ENCODE assay signal across 1 cellular context in the genomic region with DNA sequence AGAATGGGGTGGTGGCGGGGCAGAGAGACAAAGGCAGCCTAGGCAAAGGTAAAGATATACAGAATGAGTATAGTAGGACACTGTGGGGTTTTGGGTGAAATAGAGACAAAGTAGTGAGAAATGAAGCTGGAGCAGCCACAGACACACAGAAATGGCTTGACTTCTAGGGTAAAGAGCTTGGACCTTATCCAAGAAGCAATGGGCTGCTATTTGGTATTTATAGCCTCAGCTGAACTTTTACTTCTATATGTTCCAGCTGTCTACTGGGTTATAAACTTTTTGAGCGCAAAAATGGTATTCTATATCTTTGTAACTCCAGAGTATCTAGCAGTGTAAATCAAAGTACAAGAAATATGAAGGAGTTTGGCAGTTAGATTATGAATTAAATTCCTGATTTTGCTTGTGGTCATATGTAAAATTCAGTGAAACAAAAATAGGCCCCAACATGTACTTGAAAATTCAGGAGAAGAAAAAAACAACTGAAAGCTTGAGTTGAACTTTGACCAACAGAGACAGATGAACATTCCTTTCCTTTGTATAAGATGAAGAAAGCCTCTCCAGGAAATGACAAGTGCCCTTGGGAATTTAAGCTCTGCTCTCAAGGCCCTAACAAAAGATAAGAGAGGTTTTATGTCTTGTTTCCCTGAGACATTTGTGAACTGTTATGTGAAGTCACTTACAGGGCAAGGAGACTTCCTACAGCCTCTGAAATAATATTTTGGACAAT.
TF ChIP-seq lines count a peak whose summit lies in the region.

No MANE protein-coding gene starts in this region.

TF ChIP-seq in GM23338, 12 proteins besides CTCF, POLR2A, EP300 and RAD21 (continued from another document):
- TF ChIP-seq, protein P1, sequence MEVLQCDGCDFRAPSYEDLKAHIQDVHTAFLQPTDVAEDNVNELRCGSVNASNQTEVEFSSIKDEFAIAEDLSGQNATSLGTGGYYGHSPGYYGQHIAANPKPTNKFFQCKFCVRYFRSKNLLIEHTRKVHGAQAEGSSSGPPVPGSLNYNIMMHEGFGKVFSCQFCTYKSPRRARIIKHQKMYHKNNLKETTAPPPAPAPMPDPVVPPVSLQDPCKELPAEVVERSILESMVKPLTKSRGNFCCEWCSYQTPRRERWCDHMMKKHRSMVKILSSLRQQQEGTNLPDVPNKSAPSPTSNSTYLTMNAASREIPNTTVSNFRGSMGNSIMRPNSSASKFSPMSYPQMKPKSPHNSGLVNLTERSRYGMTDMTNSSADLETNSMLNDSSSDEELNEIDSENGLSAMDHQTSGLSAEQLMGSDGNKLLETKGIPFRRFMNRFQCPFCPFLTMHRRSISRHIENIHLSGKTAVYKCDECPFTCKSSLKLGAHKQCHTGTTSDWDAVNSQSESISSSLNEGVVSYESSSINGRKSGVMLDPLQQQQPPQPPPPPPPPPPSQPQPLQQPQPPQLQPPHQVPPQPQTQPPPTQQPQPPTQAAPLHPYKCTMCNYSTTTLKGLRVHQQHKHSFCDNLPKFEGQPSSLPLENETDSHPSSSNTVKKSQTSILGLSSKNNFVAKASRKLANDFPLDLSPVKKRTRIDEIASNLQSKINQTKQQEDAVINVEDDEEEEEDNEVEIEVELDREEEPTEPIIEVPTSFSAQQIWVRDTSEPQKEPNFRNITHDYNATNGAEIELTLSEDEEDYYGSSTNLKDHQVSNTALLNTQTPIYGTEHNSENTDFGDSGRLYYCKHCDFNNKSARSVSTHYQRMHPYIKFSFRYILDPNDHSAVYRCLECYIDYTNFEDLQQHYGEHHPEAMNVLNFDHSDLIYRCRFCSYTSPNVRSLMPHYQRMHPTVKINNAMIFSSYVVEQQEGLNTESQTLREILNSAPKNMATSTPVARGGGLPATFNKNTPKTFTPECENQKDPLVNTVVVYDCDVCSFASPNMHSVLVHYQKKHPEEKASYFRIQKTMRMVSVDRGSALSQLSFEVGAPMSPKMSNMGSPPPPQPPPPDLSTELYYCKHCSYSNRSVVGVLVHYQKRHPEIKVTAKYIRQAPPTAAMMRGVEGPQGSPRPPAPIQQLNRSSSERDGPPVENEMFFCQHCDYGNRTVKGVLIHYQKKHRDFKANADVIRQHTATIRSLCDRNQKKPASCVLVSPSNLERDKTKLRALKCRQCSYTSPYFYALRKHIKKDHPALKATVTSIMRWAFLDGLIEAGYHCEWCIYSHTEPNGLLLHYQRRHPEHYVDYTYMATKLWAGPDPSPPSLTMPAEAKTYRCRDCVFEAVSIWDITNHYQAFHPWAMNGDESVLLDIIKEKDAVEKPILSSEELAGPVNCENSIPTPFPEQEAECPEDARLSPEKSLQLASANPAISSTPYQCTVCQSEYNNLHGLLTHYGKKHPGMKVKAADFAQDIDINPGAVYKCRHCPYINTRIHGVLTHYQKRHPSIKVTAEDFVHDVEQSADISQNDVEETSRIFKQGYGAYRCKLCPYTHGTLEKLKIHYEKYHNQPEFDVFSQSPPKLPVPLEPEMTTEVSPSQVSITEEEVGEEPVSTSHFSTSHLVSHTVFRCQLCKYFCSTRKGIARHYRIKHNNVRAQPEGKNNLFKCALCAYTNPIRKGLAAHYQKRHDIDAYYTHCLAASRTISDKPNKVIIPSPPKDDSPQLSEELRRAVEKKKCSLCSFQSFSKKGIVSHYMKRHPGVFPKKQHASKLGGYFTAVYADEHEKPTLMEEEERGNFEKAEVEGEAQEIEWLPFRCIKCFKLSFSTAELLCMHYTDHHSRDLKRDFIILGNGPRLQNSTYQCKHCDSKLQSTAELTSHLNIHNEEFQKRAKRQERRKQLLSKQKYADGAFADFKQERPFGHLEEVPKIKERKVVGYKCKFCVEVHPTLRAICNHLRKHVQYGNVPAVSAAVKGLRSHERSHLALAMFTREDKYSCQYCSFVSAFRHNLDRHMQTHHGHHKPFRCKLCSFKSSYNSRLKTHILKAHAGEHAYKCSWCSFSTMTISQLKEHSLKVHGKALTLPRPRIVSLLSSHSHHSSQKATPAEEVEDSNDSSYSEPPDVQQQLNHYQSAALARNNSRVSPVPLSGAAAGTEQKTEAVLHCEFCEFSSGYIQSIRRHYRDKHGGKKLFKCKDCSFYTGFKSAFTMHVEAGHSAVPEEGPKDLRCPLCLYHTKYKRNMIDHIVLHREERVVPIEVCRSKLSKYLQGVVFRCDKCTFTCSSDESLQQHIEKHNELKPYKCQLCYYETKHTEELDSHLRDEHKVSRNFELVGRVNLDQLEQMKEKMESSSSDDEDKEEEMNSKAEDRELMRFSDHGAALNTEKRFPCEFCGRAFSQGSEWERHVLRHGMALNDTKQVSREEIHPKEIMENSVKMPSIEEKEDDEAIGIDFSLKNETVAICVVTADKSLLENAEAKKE (CRISPR knock-in tag; IDR thresholded peaks at IDR 0.05) = no peak
- TF ChIP-seq EZH2 (IDR thresholded peaks at IDR 0.05; ENCODE audit: low read depth, unreplicated experiment) (no peak), EZH2phosphoT487 (IDR thresholded peaks at IDR 0.05; ENCODE audit: unreplicated experiment) (no peak), ZNF331 (CRISPR knock-in tag; IDR thresholded peaks at IDR 0.05; ENCODE audit: low read depth) (no peak), ZNF114 (CRISPR knock-in tag; IDR thresholded peaks at IDR 0.05) (no peak), CREB1 (CRISPR knock-in tag; IDR thresholded peaks at IDR 0.05; ENCODE audit: low read depth) (no peak), NANOG (IDR thresholded peaks at IDR 0.05; ENCODE audit: borderline replicate concordance) (no peak)
- TF ChIP-seq, protein P2, sequence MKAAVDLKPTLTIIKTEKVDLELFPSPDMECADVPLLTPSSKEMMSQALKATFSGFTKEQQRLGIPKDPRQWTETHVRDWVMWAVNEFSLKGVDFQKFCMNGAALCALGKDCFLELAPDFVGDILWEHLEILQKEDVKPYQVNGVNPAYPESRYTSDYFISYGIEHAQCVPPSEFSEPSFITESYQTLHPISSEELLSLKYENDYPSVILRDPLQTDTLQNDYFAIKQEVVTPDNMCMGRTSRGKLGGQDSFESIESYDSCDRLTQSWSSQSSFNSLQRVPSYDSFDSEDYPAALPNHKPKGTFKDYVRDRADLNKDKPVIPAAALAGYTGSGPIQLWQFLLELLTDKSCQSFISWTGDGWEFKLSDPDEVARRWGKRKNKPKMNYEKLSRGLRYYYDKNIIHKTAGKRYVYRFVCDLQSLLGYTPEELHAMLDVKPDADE (IDR thresholded peaks at IDR 0.05) = no peak
